In genomic region chr5:130705368-130705767, GRCh38 we compare ENCODE assay signal across 9 cellular contexts.
"Had no signal": no experiment of that assay in that cellular context is flagged by ENCODE, and none has a peak within 500 bp of the region (broad histone marks: within the 10 kb centered on the region; RNA-seq: fewer than 3 reads in every experiment).

No MANE protein-coding gene starts in this region.

- H2AFZ ChIP-seq: GM23248 had no signal

- H3K4me2 ChIP-seq: GM23338 had no signal

- ATAC-seq: GM23338, HCT116 had no signal

- H3K9ac ChIP-seq: GM23248 had no signal

- H3K9me3 ChIP-seq: HAP-1 had no signal

- H3K27ac ChIP-seq: GM23248 had no signal

- H3K36me3 ChIP-seq: HAP-1 had no signal

- H3K9me3 Mint-ChIP-seq: GM23338, H9 had no signal

- DNase-seq: GM23248, GOT3, H7, H9, HCEC 1CT, HFFc6 had no signal

- H3K4me3 Mint-ChIP-seq: GM23338, H9, HFFc6 had no signal

- H3K4me3 ChIP-seq: GM23248, GM23338, HAP-1 had no signal

- H3K27ac Mint-ChIP-seq: GM23338, H9, HFFc6 had no signal

- H3K4me1 ChIP-seq: HAP-1 had no signal
